ENCODE assay signal across 1 cellular context in genomic region chr18:7303306-7303705, GRCh38.
TF ChIP-seq lines count a peak whose summit lies in the region.

No MANE protein-coding gene starts in this region.

TF ChIP-seq in GM23338, 12 proteins besides CTCF, POLR2A, EP300 and RAD21 (continued from another document):
- no peak for TF ChIP-seq ZNF462 (CRISPR knock-in tag; IDR thresholded peaks at IDR 0.05)
- no peak for TF ChIP-seq REST (IDR thresholded peaks at IDR 0.05; ENCODE audit: unreplicated experiment)
- no peak for TF ChIP-seq POLR2AphosphoS5 (IDR thresholded peaks at IDR 0.05; ENCODE audit: low read depth)
- TF ChIP-seq EZH2phosphoT487 (IDR thresholded peaks at IDR 0.05; ENCODE audit: unreplicated experiment), result no peak
- TF ChIP-seq EZH2 (IDR thresholded peaks at IDR 0.05; ENCODE audit: low read depth, unreplicated experiment), result no peak
- no peak for TF ChIP-seq STAT1 (IDR thresholded peaks at IDR 0.05; ENCODE audit: unreplicated experiment)
- no peak for TF ChIP-seq NANOG (IDR thresholded peaks at IDR 0.05; ENCODE audit: borderline replicate concordance)
